ENCODE assay signal across 26 cellular contexts in the genomic region with DNA sequence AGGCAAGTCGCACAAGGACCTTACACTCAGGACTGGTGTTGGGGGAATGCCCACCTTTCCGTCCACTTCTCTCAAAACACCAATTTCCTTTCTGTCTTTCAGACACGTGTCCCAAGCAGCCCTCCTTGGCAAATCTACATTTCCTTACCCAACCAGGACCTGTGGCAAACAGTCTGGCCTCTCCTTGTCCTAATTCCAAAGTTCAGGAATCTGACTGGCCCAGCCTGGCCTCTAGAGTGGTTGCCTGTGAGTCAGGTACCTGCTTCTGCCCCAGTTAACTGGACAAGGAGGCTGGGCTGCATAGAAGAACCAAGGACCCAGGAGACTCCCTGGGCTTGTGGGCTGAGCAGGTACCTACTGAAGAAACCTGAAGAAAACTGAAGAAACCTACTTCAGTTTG.
"Had no signal": no experiment of that assay in that cellular context is flagged by ENCODE, and none has a peak within 500 bp of the region (broad histone marks: within the 10 kb centered on the region; RNA-seq: fewer than 3 reads in every experiment).

No MANE protein-coding gene starts in this region.

- H3K4me1 ChIP-seq: neural progenitor cell, psoas muscle had no signal

- H3K4me2 ChIP-seq: hepatocyte, neural progenitor cell had no signal

- ATAC-seq: activated naive CD4-positive, alpha-beta T cell treated with anti-CD3 and anti-CD28 coated beads, Interleukin-2, amount 50 U/mL, for 72 hours; naive thymus-derived CD8-positive, alpha-beta T cell; pancreas; psoas muscle; right cardiac atrium; WTC11 had no signal

- H3K36me3 ChIP-seq: adrenal gland, ascending aorta, brain microvascular endothelial cell, neural progenitor cell, pancreas, thyroid gland had no signal

- H3K79me2 ChIP-seq: hepatocyte had no signal

- H3K27me3 ChIP-seq: adrenal gland, ascending aorta, brain microvascular endothelial cell, hepatocyte, neural progenitor cell, pancreas, thyroid gland had no signal

- H3K9me3 ChIP-seq: pancreas, psoas muscle, thyroid gland had no signal

- H2AFZ ChIP-seq: hepatocyte, neural progenitor cell had no signal

- H3K27ac ChIP-seq: adrenal gland, ascending aorta, hepatocyte, neural progenitor cell, pancreas, psoas muscle had no signal

- H3K4me3 ChIP-seq: adrenal gland, ascending aorta, hepatocyte, neural progenitor cell, pancreas, psoas muscle, thyroid gland had no signal

- DNase-seq: activated CD8-positive, alpha-beta memory T cell treated with anti-CD3 and anti-CD28 coated beads for 24 hours; activated CD8-positive, alpha-beta memory T cell treated with anti-CD3 and anti-CD28 coated beads, Interleukin-2, amount 50 U/mL, for 4 hours; activated T-cell treated with anti-CD3 and anti-CD28 coated beads, Interleukin-2, amount 50 U/mL, for 24 hours; adrenal gland; brain microvascular endothelial cell; caudate nucleus; dermis blood vessel endothelial cell; effector CD8-positive, alpha-beta T cell; foreskin melanocyte; glutamatergic neuron; immature natural killer cell; kidney glomerular epithelial cell; naive thymus-derived CD8-positive, alpha-beta T cell; pancreas; psoas muscle; right cardiac atrium; stimulated activated CD4-positive, alpha-beta T cell treated with anti-CD3 and anti-CD28 coated beads, Interleukin-1b, Interleukin-23, amount 100 ng/mL, for 48 hours; substantia nigra; T-helper 1 cell; T-helper 9 cell had no signal
